22 cellular contexts compared by ENCODE assay signal in genomic region chr20:59839372-59839771, GRCh38.
DNase-seq lines count a peak whose midpoint lies in the region; ATAC-seq, FAIRE-seq and TF ChIP-seq lines count a peak whose summit lies in the region.
"Had no signal": no experiment of that assay in that cellular context is flagged by ENCODE, and none has a peak within 500 bp of the region (broad histone marks: within the 10 kb centered on the region; RNA-seq: fewer than 3 reads in every experiment).

No MANE protein-coding gene starts in this region.

- H3K4me3 Mint-ChIP-seq in MCF 10A (ENCODE audit: unreplicated experiment) (peak overlapping the region; percentile 78), brain (peak overlapping the region in 3 of 5 experiments; percentile 15 to 63 (median 45))
- H3K4me3 Mint-ChIP-seq: CD4-positive, alpha-beta memory T cell; GM23338 had no signal

- CTCF ChIA-PET in MCF 10A (lab: Yijun Ruan, JAX), result interaction anchor here (0.6 to 31.9 kb wide), 11 partner anchors 10 to 269 kb away, joined by 3 to 929 read pairs (median 4); partner anchors contain the start of genes FAM217B and PPP1R3D

- intact Hi-C loops in MCF 10A (cut with micrococcal nuclease) (loop anchor here (5.0 kb wide), 1 partner anchor 103 kb away; the partner anchor contains the start of genes FAM217B and PPP1R3D), breast epithelium (cut with DNase I; ENCODE audit: low total_unique reads) (no loop called here), heart left ventricle (cut with DNase I) (loop anchor here in 2 of 10 donors (10.0 kb wide), 1 partner anchor 255 kb away; no protein-coding TSS in a partner anchor), upper lobe of right lung (cut with DNase I) (no loop called here)

- H3K4me1 ChIP-seq in breast epithelium, result peaks cover 0 to 14% of the 10 kb centered on the region in 2 donors
- peaks cover 0 to 48% (median 22%) of the 10 kb centered on the region in 12 donors for H3K4me1 ChIP-seq in heart left ventricle
- peaks cover 0 to 24% of the 10 kb centered on the region in 2 donors for H3K4me1 ChIP-seq in right atrium auricular region
- H3K4me1 ChIP-seq in upper lobe of right lung, result peaks cover 12% of the 10 kb centered on the region
- H3K4me1 ChIP-seq: A549 had no signal

- H3K4me3 ChIP-seq in breast epithelium (no peak overlapping the region), heart left ventricle (peak overlapping the region in 5 of 12 donors; percentile 2 to 17 (median 7)), right atrium auricular region (no peak overlapping the region), upper lobe of right lung (no peak overlapping the region)
- H3K4me3 ChIP-seq: A549, GM23338 had no signal

- H3K9me3 Mint-ChIP-seq in MCF 10A (ENCODE audit: unreplicated experiment), result no peaks in the 10 kb centered on the region
- no peaks in the 10 kb centered on the region for H3K9me3 Mint-ChIP-seq in brain
- H3K9me3 Mint-ChIP-seq: CD4-positive, alpha-beta memory T cell; GM23338 had no signal

- TF ChIP-seq CTCF in MCF 10A (IDR thresholded peaks at IDR 0.05; ENCODE audit: unreplicated experiment) (no peak), breast epithelium (IDR thresholded peaks at IDR 0.05) (no peak), brain (conservative IDR thresholded peaks at IDR 0.05) (no peak), heart left ventricle (IDR thresholded peaks at IDR 0.05) (no peak), right atrium auricular region (IDR thresholded peaks at IDR 0.05) (no peak), upper lobe of right lung (IDR thresholded peaks at IDR 0.05) (no peak)

- H3K4me1 Mint-ChIP-seq in MCF 10A (ENCODE audit: insufficient read depth, unreplicated experiment), result peaks cover 66% of the 10 kb centered on the region
- peaks cover 55% of the 10 kb centered on the region for H3K4me1 Mint-ChIP-seq in brain

- H3K27me3 Mint-ChIP-seq in MCF 10A (ENCODE audit: insufficient read depth, unreplicated experiment), result no peaks in the 10 kb centered on the region
- peaks cover 5% of the 10 kb centered on the region for H3K27me3 Mint-ChIP-seq in brain

- H3K27ac Mint-ChIP-seq in MCF 10A (ENCODE audit: low read depth, unreplicated experiment) (peak overlapping the region; percentile 54), brain (peak overlapping the region in 2 of 5 experiments; percentile 20 to 50)
- H3K27ac Mint-ChIP-seq: CD4-positive, alpha-beta memory T cell; GM23338 had no signal

- no peak for FAIRE-seq in frontal cortex (lab: Jason Lieb, UNC)
- FAIRE-seq: A549, GM12892, GM18507, H54, HepG2 had no signal

- no peak for DNase-seq in MCF 10A (ENCODE audit: unreplicated experiment)
- DNase-seq in breast epithelium (ENCODE audit: low spot score in 2 of 2), result no peak
- no peak for DNase-seq in heart left ventricle
- DNase-seq in right atrium auricular region (ENCODE audit: low spot score), result no peak
- DNase-seq in frontal cortex (ENCODE audit: low spot score in 2 of 2), result no peak
- DNase-seq in upper lobe of right lung, result no peak
- DNase-seq: AML-193; CD4-positive, alpha-beta memory T cell; DMS153; DMS79; GDM1; HCEC 1CT had no signal

- no peak overlapping the region for H3K27ac ChIP-seq in breast epithelium
- H3K27ac ChIP-seq in heart left ventricle, result peak overlapping the region in 10 of 12 donors; percentile 1 to 80 (median 65)
- peak overlapping the region; percentile 64 to 66 for H3K27ac ChIP-seq in right atrium auricular region
- no peak overlapping the region for H3K27ac ChIP-seq in upper lobe of right lung
- H3K27ac ChIP-seq: 22Rv1, A549, C4-2B had no signal

- H3K9me3 ChIP-seq in breast epithelium (no peaks in the 10 kb centered on the region), heart left ventricle (no peaks in the 10 kb centered on the region), right atrium auricular region (no peaks in the 10 kb centered on the region), upper lobe of right lung (no peaks in the 10 kb centered on the region)
- H3K9me3 ChIP-seq: A549 had no signal

- BruUV-seq in MCF 10A (replicated peaks; lab: Mats Ljungman, UMichigan), result no TSS peak

- ATAC-seq in heart left ventricle, result peak; percentile 78 to 84 (median 80)
- ATAC-seq in upper lobe of right lung, result no peak
- no peak for ATAC-seq in GM18858 (IDR thresholded peaks at IDR 0.05; ENCODE audit: unreplicated experiment)
- ATAC-seq: A549, GM23338, HepG2 had no signal

- POLR2A ChIA-PET in MCF 10A (lab: Yijun Ruan, JAX), result interaction anchor here (0.8 to 8.9 kb wide), 7 partner anchors 9 to 132 kb away, joined by 3 to 146 read pairs (median 6); partner anchors contain the start of genes FAM217B and PPP1R3D

- TF ChIP-seq POLR2A in breast epithelium (IDR thresholded peaks at IDR 0.05), result no peak
- TF ChIP-seq POLR2A in heart left ventricle (IDR thresholded peaks at IDR 0.05), result no peak

- H3K36me3 Mint-ChIP-seq in MCF 10A (ENCODE audit: insufficient read depth, unreplicated experiment), result peaks cover 78% of the 10 kb centered on the region
- H3K36me3 Mint-ChIP-seq in brain, result peaks cover 16% of the 10 kb centered on the region
- H3K36me3 Mint-ChIP-seq: CD4-positive, alpha-beta memory T cell had no signal

- WGBS in heart left ventricle, 4 donors, result 37 to 56% (median 45%) methylated on average over 4 of the region's 4 CpGs

- H3K27me3 ChIP-seq in breast epithelium, result no peaks in the 10 kb centered on the region
- H3K27me3 ChIP-seq in heart left ventricle, result no peaks in the 10 kb centered on the region
- H3K27me3 ChIP-seq in right atrium auricular region, result no peaks in the 10 kb centered on the region
- no peaks in the 10 kb centered on the region for H3K27me3 ChIP-seq in upper lobe of right lung

- H3K36me3 ChIP-seq in breast epithelium (no peaks in the 10 kb centered on the region), heart left ventricle (peaks cover 0 to 3% (median 0%) of the 10 kb centered on the region in 9 donors), right atrium auricular region (no peaks in the 10 kb centered on the region), upper lobe of right lung (no peaks in the 10 kb centered on the region)

Comparison
In these comparisons a context has a peak if more than half of its experiments do, and no peak if none do; other contexts are left out.
1. H3K27ac ChIP-seq: peak in heart left ventricle (10 of 12) and right atrium auricular region (2 of 2); none in breast epithelium (0 of 2) and upper lobe of right lung (single experiment).
2. ATAC-seq: peak in heart left ventricle (4 of 4); none in upper lobe of right lung (single experiment) and GM18858 (single experiment).